18 cellular contexts compared by ENCODE assay signal in genomic region chr13:111912453-111912866, GRCh38.
"Had no signal": no experiment of that assay in that cellular context is flagged by ENCODE, and none has a peak within 500 bp of the region (broad histone marks: within the 10 kb centered on the region; RNA-seq: fewer than 3 reads in every experiment).

No MANE protein-coding gene starts in this region.

- H3K27me3 Mint-ChIP-seq: activated T-cell treated with anti-CD3 and anti-CD28 coated beads, Interleukin-2, amount 50 U/mL, for 24 hours had no signal

- H3K36me3 Mint-ChIP-seq: activated naive CD8-positive, alpha-beta T cell treated with anti-CD3 and anti-CD28 coated beads for 36 hours; T-cell had no signal

- H3K27ac ChIP-seq: foreskin keratinocyte, heart left ventricle, left lung, SK-N-MC, upper lobe of right lung had no signal

- H3K9me3 ChIP-seq: heart left ventricle, left lung, upper lobe of right lung had no signal

- H3K4me1 Mint-ChIP-seq: activated CD4-positive, alpha-beta T cell treated with anti-CD3 and anti-CD28 coated beads for 36 hours; activated naive CD8-positive, alpha-beta T cell treated with anti-CD3 and anti-CD28 coated beads for 36 hours; T-cell had no signal

- H3K9me3 Mint-ChIP-seq: activated naive CD8-positive, alpha-beta T cell treated with anti-CD3 and anti-CD28 coated beads for 36 hours; activated T-cell treated with anti-CD3 and anti-CD28 coated beads, Interleukin-2, amount 50 U/mL, for 24 hours; neural crest cell; T-cell had no signal

- H3K4me3 ChIP-seq: heart left ventricle, left lung, SK-N-MC, upper lobe of right lung had no signal

- H3K4me1 ChIP-seq: foreskin keratinocyte, heart left ventricle, left lung, upper lobe of right lung had no signal

- H3K36me3 ChIP-seq: heart left ventricle, left lung, upper lobe of right lung had no signal

- DNase-seq: activated CD4-positive, alpha-beta T cell treated with anti-CD3 and anti-CD28 coated beads for 36 hours; activated gamma-delta T cell; activated naive CD8-positive, alpha-beta T cell treated with anti-CD3 and anti-CD28 coated beads for 36 hours; activated T-cell treated with anti-CD3 and anti-CD28 coated beads, Interleukin-2, amount 50 U/mL, for 24 hours; anterior cingulate cortex; cerebellar nuclear complex; foreskin keratinocyte; stimulated activated CD4-positive, alpha-beta T cell treated with anti-CD3 and anti-CD28 coated beads, Interleukin-12 subunit alpha, Interleukin-12 subunit beta, amount 100 ng/mL, for 4 hours; stimulated activated CD4-positive, alpha-beta T cell treated with anti-CD3 and anti-CD28 coated beads, Interleukin-2, amount 100 ng/mL, for 48 hours; stimulated activated naive CD4-positive, alpha-beta T cell treated with Interleukin-2 at 50 U/mL for 16 hours; T1000 had no signal

- H3K27ac Mint-ChIP-seq: activated CD4-positive, alpha-beta T cell treated with anti-CD3 and anti-CD28 coated beads for 36 hours; activated naive CD8-positive, alpha-beta T cell treated with anti-CD3 and anti-CD28 coated beads for 36 hours; activated T-cell treated with anti-CD3 and anti-CD28 coated beads, Interleukin-2, amount 50 U/mL, for 24 hours; T-cell had no signal

- H3K27me3 ChIP-seq: foreskin keratinocyte, upper lobe of right lung had no signal

- H3K4me3 Mint-ChIP-seq: activated CD4-positive, alpha-beta T cell treated with anti-CD3 and anti-CD28 coated beads for 36 hours; activated naive CD8-positive, alpha-beta T cell treated with anti-CD3 and anti-CD28 coated beads for 36 hours; activated T-cell treated with anti-CD3 and anti-CD28 coated beads, Interleukin-2, amount 50 U/mL, for 24 hours; neural crest cell; T-cell had no signal

- ATAC-seq: activated CD4-positive, alpha-beta T cell treated with anti-CD3 and anti-CD28 coated beads for 36 hours; foreskin keratinocyte; heart left ventricle; left lung; sciatic nerve; T-cell; upper lobe of right lung had no signal
